1 cellular context compared by ENCODE assay signal in genomic region chr13:27160657-27161174, GRCh38.
TF ChIP-seq lines count a peak whose summit lies in the region.

No MANE protein-coding gene starts in this region.

TF ChIP-seq in IMR-90, 13 proteins besides CTCF, POLR2A, EP300 and RAD21:
- TF ChIP-seq USF2 (IDR thresholded peaks at IDR 0.05; ENCODE audit: low read depth, low read length): no peak
- TF ChIP-seq FOS (IDR thresholded peaks at IDR 0.05; ENCODE audit: low read depth, low read length): no peak
- TF ChIP-seq ELK1 (IDR thresholded peaks at IDR 0.05; ENCODE audit: borderline replicate concordance, low read depth, low read length): no peak
- no peak for TF ChIP-seq MAFK (IDR thresholded peaks at IDR 0.05; ENCODE audit: low read depth, low read length)
- TF ChIP-seq RFX5 (IDR thresholded peaks at IDR 0.05; ENCODE audit: low read depth, low read length): no peak
- TF ChIP-seq MXI1 (IDR thresholded peaks at IDR 0.05; ENCODE audit: borderline replicate concordance, low read depth, low read length): no peak
- TF ChIP-seq NFE2L2 (IDR thresholded peaks at IDR 0.05; ENCODE audit: low read depth, low read length): no peak
- TF ChIP-seq CHD1 (IDR thresholded peaks at IDR 0.05; ENCODE audit: low read depth, low read length): no peak
- no peak for TF ChIP-seq BHLHE40 (IDR thresholded peaks at IDR 0.05; ENCODE audit: low read depth, low read length)
- TF ChIP-seq CEBPB (IDR thresholded peaks at IDR 0.05; ENCODE audit: low read depth, low read length): no peak
- TF ChIP-seq MAZ (IDR thresholded peaks at IDR 0.05; ENCODE audit: borderline replicate concordance, low read depth, low read length): no peak
- no peak for TF ChIP-seq RCOR1 (IDR thresholded peaks at IDR 0.05; ENCODE audit: insufficient replicate concordance, low read length)
- TF ChIP-seq SMC3 (IDR thresholded peaks at IDR 0.05; ENCODE audit: low read depth, low read length): no peak
TF ChIP-seq in IMR-90: peak in this region for 0.
